Comparison of ENCODE assay signal across 1 cellular context in genomic region chr17:80498242-80498919, GRCh38.
TF ChIP-seq lines count a peak whose summit lies in the region.

No MANE protein-coding gene starts in this region.

TF ChIP-seq in IMR-90, 13 proteins besides CTCF, POLR2A, EP300 and RAD21 (continued from another document):
- no peak for TF ChIP-seq USF2 (IDR thresholded peaks at IDR 0.05; ENCODE audit: low read depth, low read length)
- no peak for TF ChIP-seq NFE2L2 (IDR thresholded peaks at IDR 0.05; ENCODE audit: low read depth, low read length)
- TF ChIP-seq CHD1 (IDR thresholded peaks at IDR 0.05; ENCODE audit: low read depth, low read length) = no peak
- no peak for TF ChIP-seq CEBPB (IDR thresholded peaks at IDR 0.05; ENCODE audit: low read depth, low read length)
- no peak for TF ChIP-seq SMC3 (IDR thresholded peaks at IDR 0.05; ENCODE audit: low read depth, low read length)
- no peak for TF ChIP-seq BHLHE40 (IDR thresholded peaks at IDR 0.05; ENCODE audit: low read depth, low read length)
- no peak for TF ChIP-seq FOS (IDR thresholded peaks at IDR 0.05; ENCODE audit: low read depth, low read length)
- no peak for TF ChIP-seq RCOR1 (IDR thresholded peaks at IDR 0.05; ENCODE audit: insufficient replicate concordance, low read length)
TF ChIP-seq in IMR-90: peak in this region for 0.
